ENCODE assay signal across 8 cellular contexts in genomic region chr9:115013998-115014397, GRCh38.
DNase-seq lines count a peak whose midpoint lies in the region; ATAC-seq, FAIRE-seq and TF ChIP-seq lines count a peak whose summit lies in the region.

No MANE protein-coding gene starts in this region.

- FAIRE-seq in HepG2 (lab: Jason Lieb, UNC) = peak; percentile 83

- BruUV-seq in HepG2 (replicated peaks; lab: Mats Ljungman, UMichigan) = no TSS peak

- POLR2A ChIA-PET in HepG2 (lab: Yijun Ruan, JAX) = no interaction called here

- no peak overlapping the region for H3K9ac ChIP-seq in HepG2 (ENCODE audit: insufficient read depth, low read depth, low read length)

- H3K27ac ChIP-seq in coronary artery (no peak overlapping the region), HepG2 (ENCODE audit: extremely low read length, insufficient read depth, low read length) (no peak overlapping the region)

- no peak overlapping the region for H2AFZ ChIP-seq in HepG2 (ENCODE audit: low read length)

- no peaks in the 10 kb centered on the region for H3K4me1 ChIP-seq in HepG2 (ENCODE audit: insufficient read depth, low read length)

- TF ChIP-seq POLR2A in HepG2 (IDR thresholded peaks at IDR 0.05; ENCODE audit: insufficient read depth in 1 of 2, low read depth in 2 of 2, low read length in 2 of 2) = no peak

- no peaks in the 10 kb centered on the region for H4K20me1 ChIP-seq in HepG2 (ENCODE audit: insufficient read depth, low read length)

- WGBS in HepG2 (ENCODE audit: low lambda C conversion rate) = 0% methylated on average over 3 of the region's 3 CpGs

- TF ChIP-seq RAD21 in HepG2 (CRISPR knock-in tag; IDR thresholded peaks at IDR 0.05) = peak; percentile 71

- H3K27me3 ChIP-seq in HepG2 (ENCODE audit: control insufficient read depth in 1 of 2, insufficient read depth in 2 of 2, low read length in 2 of 2) = peaks cover 0 to 5% of the 10 kb centered on the region in 2 experiments; a peak in 1 of 5 replicates

- H3K4me3 ChIP-seq in coronary artery (no peak overlapping the region), HepG2 (replicated peaks in 1 of 3; ENCODE audit: insufficient read depth in 1 of 3, low read depth in 2 of 3, low read length in 3 of 3) (no peak overlapping the region)

- DNase-seq in GM10266 (ENCODE audit: extremely low spot score) = peak; percentile 59
- DNase-seq in NCI-H524 treated with DMSO at 0.1 percent for 48 hours (lab: John Stamatoyannopoulos, UW) = peak; percentile 52
- peak; percentile 86 for DNase-seq in activated CD4-positive, alpha-beta T cell treated with anti-CD3 and anti-CD28 coated beads for 48 hours
- no peak for DNase-seq in coronary artery (ENCODE audit: low spot score)
- peak; percentile 31 for DNase-seq in HepG2 (ENCODE audit: low spot score)
- peak; percentile 60 to 68 (median 63) for DNase-seq in stimulated activated CD4-positive, alpha-beta T cell treated with anti-CD3 and anti-CD28 coated beads, TNF-alpha, amount 100 ng/mL, for 1 hour (ENCODE audit: low read depth in 3 of 3, low spot score in 1 of 3)

- intact Hi-C loops in HepG2 (cut with micrococcal nuclease; ENCODE audit: unreplicated experiment) = loop anchor here (1.0 to 10.0 kb wide), 5 partner anchors 103 to 609 kb away; no protein-coding TSS in a partner anchor

- H3K36me3 ChIP-seq in HepG2 (replicated peaks in 1 of 2; ENCODE audit: control insufficient read depth in 1 of 2, insufficient read depth in 2 of 2, low read length in 2 of 2) = no peaks in the 10 kb centered on the region

- ATAC-seq in HG03159 (IDR thresholded peaks at IDR 0.05; ENCODE audit: unreplicated experiment) = peak; percentile 75
- ATAC-seq in HepG2 = peak; percentile 84
- ATAC-seq in GM19463 (IDR thresholded peaks at IDR 0.05; ENCODE audit: unreplicated experiment) = no peak

- in situ Hi-C loops in HepG2 (cut with HindIII; ENCODE audit: extremely low pct_ligation_motif_present, low pct_unique_long_range_greater_than_20kb) = loop anchor here (5.0 to 25.0 kb wide), 3 partner anchors 279 to 577 kb away; partner anchors contain the start of gene TEX48

- no peaks in the 10 kb centered on the region for H3K9me3 ChIP-seq in HepG2 (ENCODE audit: low read length)

- H3K4me2 ChIP-seq in HepG2 (ENCODE audit: low read depth, low read length) = no peak overlapping the region

- peak; percentile 78 for TF ChIP-seq CTCF in GM10266 (IDR thresholded peaks at IDR 0.05; ENCODE audit: control insufficient read depth, insufficient read depth, low read depth, missing control alignments)
- peak; percentile 73 for TF ChIP-seq CTCF in coronary artery (IDR thresholded peaks at IDR 0.05)
- peak; percentile 84 for TF ChIP-seq CTCF in HepG2 (CRISPR knock-in tag; IDR thresholded peaks at IDR 0.05)

- H3K79me2 ChIP-seq in HepG2 (ENCODE audit: insufficient read depth, low read length) = no peaks in the 10 kb centered on the region

- CTCF ChIA-PET in HepG2 (lab: Yijun Ruan, JAX; ENCODE audit: low intra/inter-chr PET ratio, low total read pairs) = interaction anchor here (1.2 to 3.9 kb wide), 4 partner anchors 275 to 351 kb away, joined by 3 to 46 read pairs (median 30); partner anchors contain the start of gene TEX48

- TF ChIP-seq EP300 in HepG2 (IDR thresholded peaks at IDR 0.05; ENCODE audit: low read depth in 2 of 2, low read length in 2 of 2) = no peak
- TF ChIP-seq EP300 in HepG2 (CRISPR knock-in tag; IDR thresholded peaks at IDR 0.05; ENCODE audit: borderline replicate concordance) = no peak

TF ChIP-seq in HepG2, 621 proteins besides CTCF, POLR2A, EP300 and RAD21:
- 0 out of 2 replicates have a peak, but pooled peaks have one; percentile 13 for TF ChIP-seq ELF3 (CRISPR knock-in tag; IDR thresholded peaks at IDR 0.05)
- no peak for TF ChIP-seq ATF7 (IDR thresholded peaks at IDR 0.05)
- TF ChIP-seq ATF7 (CRISPR knock-in tag; IDR thresholded peaks at IDR 0.05) = no peak
- peak; percentile 4; the same call in 1 of the 2 replicates for TF ChIP-seq BHLHE40 (IDR thresholded peaks at IDR 0.05; ENCODE audit: low read length)
- no peak for TF ChIP-seq ZNF7 (CRISPR knock-in tag; IDR thresholded peaks at IDR 0.05)
- no peak for TF ChIP-seq HINFP (CRISPR knock-in tag; IDR thresholded peaks at IDR 0.05; ENCODE audit: low read depth)
- TF ChIP-seq ZNF264 (CRISPR knock-in tag; IDR thresholded peaks at IDR 0.05) = no peak
- peak; percentile 91 for TF ChIP-seq STAG1 (CRISPR knock-in tag; IDR thresholded peaks at IDR 0.05)
- peak; percentile 97 for TF ChIP-seq SMC3 (IDR thresholded peaks at IDR 0.05; ENCODE audit: low read length)
